In the genomic region with DNA sequence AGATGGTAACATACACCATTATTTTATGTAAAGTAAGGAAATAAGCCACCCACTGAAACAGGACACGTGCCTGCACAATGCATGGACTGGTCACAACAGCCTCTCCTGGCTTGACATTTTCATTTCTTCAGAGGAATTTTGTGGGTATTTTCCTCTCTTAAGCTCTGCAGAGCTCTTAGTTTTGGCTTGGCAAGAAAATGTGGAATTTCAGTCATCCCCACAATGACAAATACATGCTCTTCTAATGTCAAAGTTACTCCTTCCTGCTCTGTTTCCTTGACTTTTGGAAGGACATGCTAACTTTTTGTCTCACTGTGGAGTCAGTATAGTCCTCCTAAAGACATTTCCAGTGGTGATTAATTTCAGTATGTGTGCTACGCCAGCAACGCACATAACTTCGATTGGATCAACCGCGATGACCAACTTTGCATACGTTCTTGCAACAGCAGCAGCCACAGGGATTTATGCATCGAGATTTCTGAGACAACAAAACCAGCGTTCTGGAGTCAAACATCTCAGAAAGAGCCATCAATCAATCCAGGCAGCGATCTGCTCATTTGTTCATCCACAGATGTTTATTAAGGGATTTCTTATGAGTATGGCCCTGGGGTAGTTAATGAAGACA, we compare ENCODE assay signal across 18 cellular contexts.
"Had no signal": no experiment of that assay in that cellular context is flagged by ENCODE, and none has a peak within 500 bp of the region (broad histone marks: within the 10 kb centered on the region; RNA-seq: fewer than 3 reads in every experiment).

No MANE protein-coding gene starts in this region.

- H3K4me1 ChIP-seq: foreskin keratinocyte, sigmoid colon, upper lobe of left lung, uterus had no signal

- H3K27ac Mint-ChIP-seq: naive B cell, nephron had no signal

- H3K9me3 ChIP-seq: right atrium auricular region, sigmoid colon, upper lobe of left lung, uterus had no signal

- H3K27ac ChIP-seq: foreskin keratinocyte, right atrium auricular region, sigmoid colon, upper lobe of left lung, uterus had no signal

- H3K4me1 Mint-ChIP-seq: naive B cell had no signal

- H3K27me3 ChIP-seq: foreskin keratinocyte, right atrium auricular region, sigmoid colon, upper lobe of left lung, uterus had no signal

- DNase-seq: effector memory CD4-positive, alpha-beta T cell; foreskin keratinocyte; immature natural killer cell; left ventricle myocardium superior; mesenchymal stem cell; naive B cell; sigmoid colon; small intestine; stimulated activated CD4-positive, alpha-beta T cell treated with anti-CD3 and anti-CD28 coated beads, Interleukin-2, amount 100 ng/mL, for 48 hours; stimulated activated naive CD4-positive, alpha-beta T cell treated with Interleukin-2 at 50 U/mL for 16 hours; upper lobe of left lung; uterus had no signal

- H3K4me3 ChIP-seq: lung, right atrium auricular region, sigmoid colon, upper lobe of left lung, uterus had no signal

- H3K36me3 Mint-ChIP-seq: immature natural killer cell, naive B cell had no signal

- FAIRE-seq: endometrium, keratinocyte, small intestine had no signal

- ATAC-seq: esophagus mucosa, foreskin keratinocyte, left ventricle myocardium superior had no signal

- H3K9me3 Mint-ChIP-seq: immature natural killer cell, naive B cell, nephron had no signal

- H3K36me3 ChIP-seq: right atrium auricular region, sigmoid colon, upper lobe of left lung, uterus had no signal

- H3K4me3 Mint-ChIP-seq: naive B cell, nephron had no signal

- H3K27me3 Mint-ChIP-seq: naive B cell had no signal
